In genomic region chr12:55926738-55927587, GRCh38 we compare ENCODE assay signal across 1 cellular context.
TF ChIP-seq lines count a peak whose summit lies in the region.

No MANE protein-coding gene starts in this region.

TF ChIP-seq in H1, 55 proteins besides CTCF, POLR2A, EP300 and RAD21:
- TF ChIP-seq EZH2 (IDR thresholded peaks at IDR 0.05; ENCODE audit: low read depth, low read length, severe bottlenecking) (no peak), SIX5 (IDR thresholded peaks at IDR 0.05; ENCODE audit: low read depth, low read length) (no peak), FOSL1 (IDR thresholded peaks at IDR 0.05; ENCODE audit: insufficient read depth, low read depth, low read length) (no peak), HDAC2 (IDR thresholded peaks at IDR 0.05; ENCODE audit: borderline replicate concordance in 1 of 2, low read depth in 2 of 2, low read length in 2 of 2) (no peak), RBBP5 (IDR thresholded peaks at IDR 0.05; ENCODE audit: borderline replicate concordance, low read depth, low read length) (no peak; the same call in 1 of the 2 replicates), NANOG (IDR thresholded peaks at IDR 0.05; ENCODE audit: insufficient read depth, low read depth, low read length, poor library complexity, severe bottlenecking) (no peak), TAF1 (IDR thresholded peaks at IDR 0.05; ENCODE audit: low read depth, low read length) (peak; percentile 83), PHF8 (conservative IDR thresholded peaks at IDR 0.05; ENCODE audit: low read depth, low read length) (peak; percentile 63), BACH1 (IDR thresholded peaks at IDR 0.05; ENCODE audit: low read length) (no peak), SP4 (IDR thresholded peaks at IDR 0.05; ENCODE audit: low read length) (no peak), TEAD4 (IDR thresholded peaks at IDR 0.05; ENCODE audit: low read depth, low read length) (no peak), TCF12 (IDR thresholded peaks at IDR 0.05; ENCODE audit: low read depth, low read length) (no peak), CHD7 (IDR thresholded peaks at IDR 0.05; ENCODE audit: insufficient replicate concordance, low read length) (no peak), POU5F1 (IDR thresholded peaks at IDR 0.05; ENCODE audit: low read depth, low read length) (no peak), CTBP2 (IDR thresholded peaks at IDR 0.05; ENCODE audit: borderline replicate concordance, insufficient read depth, insufficient read length, low read length) (no peak), SP1 (IDR thresholded peaks at IDR 0.05; ENCODE audit: low read depth, low read length) (no peak), NRF1 (IDR thresholded peaks at IDR 0.05; ENCODE audit: low read depth, low read length) (no peak), MAX (IDR thresholded peaks at IDR 0.05) (peak; percentile 66), ASH2L (IDR thresholded peaks at IDR 0.05; ENCODE audit: low read length) (peak; percentile 88), BRCA1 (IDR thresholded peaks at IDR 0.05; ENCODE audit: low read depth, low read length) (no peak), SUZ12 (IDR thresholded peaks at IDR 0.05; ENCODE audit: low read length) (no peak), TBP (IDR thresholded peaks at IDR 0.05; ENCODE audit: low read depth, low read length) (peak; percentile 72), CBX5 (IDR thresholded peaks at IDR 0.05; ENCODE audit: low read depth, low read length) (no peak), ATF3 (IDR thresholded peaks at IDR 0.05; ENCODE audit: insufficient read depth, low read depth, low read length) (no peak), SP2 (IDR thresholded peaks at IDR 0.05; ENCODE audit: low read length) (no peak), KDM4A (IDR thresholded peaks at IDR 0.05; ENCODE audit: low read depth, low read length, severe bottlenecking) (no peak), RFX5 (IDR thresholded peaks at IDR 0.05; ENCODE audit: borderline replicate concordance, low read depth, low read length) (no peak), KDM1A (IDR thresholded peaks at IDR 0.05; ENCODE audit: borderline replicate concordance, low read length) (no peak), E2F6 (IDR thresholded peaks at IDR 0.05) (no peak), CBX8 (IDR thresholded peaks at IDR 0.05; ENCODE audit: borderline replicate concordance, low read depth, low read length) (no peak), BCL11A (IDR thresholded peaks at IDR 0.05; ENCODE audit: low read depth in 2 of 2, low read length in 2 of 2) (no peak), YY1 (IDR thresholded peaks at IDR 0.05; ENCODE audit: low read depth, low read length) (peak; percentile 97), JUN (IDR thresholded peaks at IDR 0.05; ENCODE audit: low read depth, low read length) (no peak), USF2 (IDR thresholded peaks at IDR 0.05; ENCODE audit: low read length) (no peak), SIN3A (conservative IDR thresholded peaks at IDR 0.05 in 1 of 2, IDR thresholded peaks at IDR 0.05 in 1 of 2; ENCODE audit: low read depth in 1 of 2, low read length in 2 of 2) (peak; percentile 45 to 89; a peak in 1 of 4 replicates), SRF (IDR thresholded peaks at IDR 0.05; ENCODE audit: low read depth, low read length) (no peak), CHD1 (IDR thresholded peaks at IDR 0.05; ENCODE audit: low read depth, low read length) (no peak), JUND (IDR thresholded peaks at IDR 0.05; ENCODE audit: low read length) (no peak), CREB1 (IDR thresholded peaks at IDR 0.05) (0 out of 2 replicates have a peak, but pooled peaks have one; percentile 7), HDAC6 (IDR thresholded peaks at IDR 0.05; ENCODE audit: low read depth, low read length) (no peak), SAP30 (IDR thresholded peaks at IDR 0.05; ENCODE audit: insufficient read depth, insufficient replicate concordance, low read length) (no peak), TAF7 (optimal IDR thresholded peaks at IDR 0.05; ENCODE audit: borderline replicate concordance, low read depth, low read length) (no peak), GTF2F1 (IDR thresholded peaks at IDR 0.05; ENCODE audit: borderline replicate concordance, low read depth, low read length) (no peak), MAFK (IDR thresholded peaks at IDR 0.05; ENCODE audit: low read depth, low read length) (no peak), KDM5A (IDR thresholded peaks at IDR 0.05; ENCODE audit: low read length) (peak; percentile 5), ATF2 (IDR thresholded peaks at IDR 0.05; ENCODE audit: low read length) (no peak), CHD2 (IDR thresholded peaks at IDR 0.05; ENCODE audit: low read length) (no peak), ZNF274 (IDR thresholded peaks at IDR 0.05; ENCODE audit: borderline replicate concordance, extremely low read depth, low read length) (no peak), RXRA (IDR thresholded peaks at IDR 0.05; ENCODE audit: insufficient read depth, low read depth, low read length) (no peak), RNF2 (IDR thresholded peaks at IDR 0.05; ENCODE audit: borderline replicate concordance, low read depth, low read length, missing control alignments, poor library complexity, severe bottlenecking) (no peak), CEBPB (IDR thresholded peaks at IDR 0.05; ENCODE audit: low read depth, low read length) (no peak), GABPA (IDR thresholded peaks at IDR 0.05; ENCODE audit: borderline replicate concordance, insufficient read depth, low read length) (peak; percentile 85; the same call in 1 of the 2 replicates), SIRT6 (IDR thresholded peaks at IDR 0.05; ENCODE audit: low read length) (no peak), POLR2AphosphoS5 (IDR thresholded peaks at IDR 0.05; ENCODE audit: low read depth, low read length) (peak; percentile 83), EGR1 (IDR thresholded peaks at IDR 0.05; ENCODE audit: borderline replicate concordance, low read depth, low read length) (no peak)
